17 cellular contexts compared by ENCODE assay signal in the genomic region with DNA sequence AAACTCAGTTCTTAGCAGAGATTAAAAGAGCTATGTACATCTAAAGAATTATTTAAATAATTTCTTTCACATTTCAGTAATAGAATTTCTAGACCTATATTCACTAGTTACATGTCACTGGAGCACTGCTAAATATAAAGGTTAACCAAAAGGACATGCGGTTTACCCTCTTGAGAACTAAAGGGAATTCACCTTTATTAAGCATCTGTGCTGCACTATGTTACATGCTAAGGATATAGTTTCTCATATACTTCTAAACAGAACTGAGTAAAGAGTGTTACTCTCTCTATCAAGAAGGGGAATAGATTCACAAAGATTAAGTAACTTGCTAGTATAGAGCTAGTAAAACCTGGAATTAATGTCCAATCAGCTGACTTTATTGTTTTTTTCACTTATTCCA.
"Had no signal": no experiment of that assay in that cellular context is flagged by ENCODE, and none has a peak within 500 bp of the region (broad histone marks: within the 10 kb centered on the region; RNA-seq: fewer than 3 reads in every experiment).

No MANE protein-coding gene starts in this region.

- H3K79me2 ChIP-seq: parathyroid adenoma had no signal

- H3K27me3 Mint-ChIP-seq: stimulated activated memory B cell treated with anti-CD40 and anti-IgM and Interleukin-4, amounts not matched to agents 10 μg/mL and 1 μg/mL and 100 μg/mL, for 72 hours had no signal

- H3K4me3 ChIP-seq: colonic mucosa, left ventricle myocardium inferior, thyroid gland had no signal

- H3K36me3 Mint-ChIP-seq: natural killer cell had no signal

- H3K9me3 ChIP-seq: colonic mucosa, left ventricle myocardium inferior, neutrophil, thyroid gland had no signal

- H2AFZ ChIP-seq: parathyroid adenoma had no signal

- DNase-seq: activated CD4-positive, alpha-beta T cell treated with anti-CD3 and anti-CD28 coated beads for 48 hours; activated CD8-positive, alpha-beta memory T cell treated with anti-CD3 and anti-CD28 coated beads, Interleukin-2, amount 50 U/mL, for 48 hours; activated gamma-delta T cell; activated T-cell treated with anti-CD3 and anti-CD28 coated beads, Interleukin-2, amount 50 U/mL, for 72 hours; colonic mucosa; hypothalamus; kidney; left ventricle myocardium inferior; mesenchymal stem cell; natural killer cell; retina; thyroid gland had no signal

- H3K27ac Mint-ChIP-seq: activated naive CD4-positive, alpha-beta T cell treated with anti-CD3 and anti-CD28 coated beads, Interleukin-2, amount 50 U/mL, for 72 hours; activated T-cell treated with anti-CD3 and anti-CD28 coated beads, Interleukin-2, amount 50 U/mL, for 72 hours; natural killer cell; stimulated activated memory B cell treated with anti-CD40 and anti-IgM and Interleukin-4, amounts not matched to agents 10 μg/mL and 1 μg/mL and 100 μg/mL, for 72 hours had no signal

- H3K9me3 Mint-ChIP-seq: activated naive CD4-positive, alpha-beta T cell treated with anti-CD3 and anti-CD28 coated beads, Interleukin-2, amount 50 U/mL, for 72 hours; activated T-cell treated with anti-CD3 and anti-CD28 coated beads, Interleukin-2, amount 50 U/mL, for 72 hours; natural killer cell; stimulated activated memory B cell treated with anti-CD40 and anti-IgM and Interleukin-4, amounts not matched to agents 10 μg/mL and 1 μg/mL and 100 μg/mL, for 72 hours had no signal

- H3K27ac ChIP-seq: colonic mucosa, left ventricle myocardium inferior, neutrophil, parathyroid adenoma, thyroid gland had no signal

- H3K9ac ChIP-seq: parathyroid adenoma had no signal

- H3K27me3 ChIP-seq: colonic mucosa, neutrophil, thyroid gland had no signal

- H3K36me3 ChIP-seq: colonic mucosa, left ventricle myocardium inferior, neutrophil, thyroid gland had no signal

- ATAC-seq: activated naive CD4-positive, alpha-beta T cell treated with anti-CD3 and anti-CD28 coated beads, Interleukin-2, amount 50 U/mL, for 72 hours; activated T-cell treated with anti-CD3 and anti-CD28 coated beads, Interleukin-2, amount 50 U/mL, for 72 hours; esophagus mucosa; natural killer cell; stimulated activated memory B cell treated with anti-CD40 and anti-IgM and Interleukin-4, amounts not matched to agents 10 μg/mL and 1 μg/mL and 100 μg/mL, for 72 hours had no signal

- H3K4me3 Mint-ChIP-seq: activated T-cell treated with anti-CD3 and anti-CD28 coated beads, Interleukin-2, amount 50 U/mL, for 72 hours; natural killer cell; stimulated activated memory B cell treated with anti-CD40 and anti-IgM and Interleukin-4, amounts not matched to agents 10 μg/mL and 1 μg/mL and 100 μg/mL, for 72 hours had no signal

- H3K4me1 ChIP-seq: colonic mucosa, left ventricle myocardium inferior, parathyroid adenoma, thyroid gland had no signal
